In the genomic region with DNA sequence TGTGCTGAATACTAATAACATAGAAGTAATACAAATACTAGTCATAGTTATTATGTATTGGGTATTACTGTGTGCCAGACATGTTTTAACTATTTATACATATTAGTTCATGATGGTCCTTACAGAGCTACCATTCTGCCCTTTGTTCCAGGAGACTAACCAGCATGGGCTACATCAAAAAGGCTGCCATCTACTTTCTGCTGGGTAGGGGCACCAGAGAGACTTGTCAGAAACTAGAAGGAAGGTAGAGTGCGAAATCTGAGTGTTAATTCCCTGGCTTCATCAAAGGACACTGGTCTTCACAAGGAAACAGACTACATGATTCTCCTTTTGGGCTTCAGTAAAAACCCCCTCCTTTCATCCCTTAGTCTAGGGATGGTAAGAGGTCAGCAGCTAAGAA, we compare ENCODE assay signal across 32 cellular contexts.
"Had no signal": no experiment of that assay in that cellular context is flagged by ENCODE, and none has a peak within 500 bp of the region (broad histone marks: within the 10 kb centered on the region; RNA-seq: fewer than 3 reads in every experiment).

No MANE protein-coding gene starts in this region.

- H3K36me3 ChIP-seq: neutrophil, ovary, right lobe of liver, uterus, WERI-Rb-1 had no signal

- FAIRE-seq: bronchial epithelial cell, endometrium, frontal cortex had no signal

- H3K36me3 Mint-ChIP-seq: natural killer cell, type B pancreatic cell had no signal

- H3K27ac Mint-ChIP-seq: activated CD4-positive, alpha-beta memory T cell treated with anti-CD3 and anti-CD28 coated beads, Interleukin-2, amount 10 ng/mL, durations not matched to agents 7 days and 5 days; activated CD4-positive, alpha-beta T cell treated with anti-CD3 and anti-CD28 coated beads, Interleukin-2, amount 10 ng/mL, durations not matched to agents 7 days and 5 days; activated T-cell treated with anti-CD3 and anti-CD28 coated beads, Interleukin-2, amount 50 U/mL, for 24 hours; dendritic cell treated with granulocyte-macrophage colony-stimulating factor and Interleukin-4, amounts not matched to agents 40 ng/mL and 50 ng/mL, for 4 days; natural killer cell; progenitor cell of endocrine pancreas; T-helper 1 cell treated with Interleukin-12 subunit alpha and Interleukin-12 subunit beta and Interleukin-4 antibody, amounts not matched to agents 30 μg/mL and 1 μg/mL, for 36 hours; type B pancreatic cell had no signal

- DNase-seq: activated CD4-positive, alpha-beta memory T cell treated with anti-CD3 and anti-CD28 coated beads, Interleukin-2, amount 10 ng/mL, durations not matched to agents 7 days and 5 days; activated CD4-positive, alpha-beta T cell treated with anti-CD3 and anti-CD28 coated beads, Interleukin-2, amount 10 ng/mL, durations not matched to agents 7 days and 5 days; activated CD4-positive, CD25-positive, alpha-beta regulatory T cell treated with anti-CD3 and anti-CD28 coated beads, Interleukin-2, amount 50 U/mL, for 72 hours; activated CD8-positive, alpha-beta memory T cell treated with anti-CD3 and anti-CD28 coated beads, Interleukin-2, amount 50 U/mL, for 48 hours; activated gamma-delta T cell treated with Interleukin-2 at 50 U/mL for 16 hours; activated naive CD4-positive, alpha-beta T cell treated with anti-CD3 and anti-CD28 coated beads, Interleukin-2, amount 50 U/mL, for 16 hours; activated T-cell treated with anti-CD3 and anti-CD28 coated beads, Interleukin-2, amount 50 U/mL, for 24 hours; amniotic stem cell; effector CD4-positive, alpha-beta T cell; islet precursor cell; left colon; midbrain; natural killer cell; ovary; right lobe of liver; stimulated activated CD4-positive, alpha-beta T cell treated with anti-CD3 and anti-CD28 coated beads, Interleukin-12 subunit alpha, Interleukin-12 subunit beta, amount 100 ng/mL, for 4 hours; stimulated activated CD4-positive, alpha-beta T cell treated with anti-CD3 and anti-CD28 coated beads, Interleukin-4, amount 100 ng/mL, for 1 hour; stimulated activated naive CD8-positive, alpha-beta T cell treated with anti-CD3 and anti-CD28 coated beads, Interleukin-15, Interleukin-2, amounts not matched to agents 100 U/mL and 50 U/mL, for 24 hours; T1000; testis; uterus; WERI-Rb-1 had no signal

- H3K9me3 Mint-ChIP-seq: activated CD4-positive, alpha-beta T cell treated with anti-CD3 and anti-CD28 coated beads, Interleukin-2, amount 10 ng/mL, durations not matched to agents 7 days and 5 days; activated T-cell treated with anti-CD3 and anti-CD28 coated beads, Interleukin-2, amount 50 U/mL, for 24 hours; dendritic cell treated with granulocyte-macrophage colony-stimulating factor and Interleukin-4, amounts not matched to agents 40 ng/mL and 50 ng/mL, for 4 days; T-helper 1 cell treated with Interleukin-12 subunit alpha and Interleukin-12 subunit beta and Interleukin-4 antibody, amounts not matched to agents 30 μg/mL and 1 μg/mL, for 36 hours; type B pancreatic cell had no signal

- H3K9me3 ChIP-seq: neutrophil, ovary, right lobe of liver, testis, uterus had no signal

- H3K27ac ChIP-seq: neutrophil, ovary, right lobe of liver, skin epidermis, testis, uterus, WERI-Rb-1 had no signal

- H3K4me1 ChIP-seq: right lobe of liver, testis, uterus had no signal

- H3K4me3 ChIP-seq: ovary, right lobe of liver, skin epidermis, testis, uterus had no signal

- H3K27me3 Mint-ChIP-seq: activated CD4-positive, alpha-beta memory T cell treated with anti-CD3 and anti-CD28 coated beads, Interleukin-2, amount 10 ng/mL, durations not matched to agents 7 days and 5 days; activated CD4-positive, alpha-beta T cell treated with anti-CD3 and anti-CD28 coated beads, Interleukin-2, amount 10 ng/mL, durations not matched to agents 7 days and 5 days; activated T-cell treated with anti-CD3 and anti-CD28 coated beads, Interleukin-2, amount 50 U/mL, for 24 hours; central memory CD8-positive, alpha-beta T cell; dendritic cell treated with granulocyte-macrophage colony-stimulating factor and Interleukin-4, amounts not matched to agents 40 ng/mL and 50 ng/mL, for 4 days; progenitor cell of endocrine pancreas had no signal

- H3K4me3 Mint-ChIP-seq: activated CD4-positive, alpha-beta memory T cell treated with anti-CD3 and anti-CD28 coated beads, Interleukin-2, amount 10 ng/mL, durations not matched to agents 7 days and 5 days; activated CD4-positive, alpha-beta T cell treated with anti-CD3 and anti-CD28 coated beads, Interleukin-2, amount 10 ng/mL, durations not matched to agents 7 days and 5 days; activated T-cell treated with anti-CD3 and anti-CD28 coated beads, Interleukin-2, amount 50 U/mL, for 24 hours; central memory CD8-positive, alpha-beta T cell; dendritic cell treated with granulocyte-macrophage colony-stimulating factor and Interleukin-4, amounts not matched to agents 40 ng/mL and 50 ng/mL, for 4 days; natural killer cell; T-helper 1 cell treated with Interleukin-12 subunit alpha and Interleukin-12 subunit beta and Interleukin-4 antibody, amounts not matched to agents 30 μg/mL and 1 μg/mL, for 36 hours; type B pancreatic cell had no signal

- ATAC-seq: natural killer cell; right lobe of liver; stimulated activated naive CD8-positive, alpha-beta T cell treated with anti-CD3 and anti-CD28 coated beads, Interleukin-15, Interleukin-2, amounts not matched to agents 100 U/mL and 50 U/mL, for 24 hours had no signal

- H3K27me3 ChIP-seq: neutrophil, ovary, right lobe of liver, testis, uterus had no signal

- H3K4me1 Mint-ChIP-seq: activated CD4-positive, alpha-beta memory T cell treated with anti-CD3 and anti-CD28 coated beads, Interleukin-2, amount 10 ng/mL, durations not matched to agents 7 days and 5 days; activated CD4-positive, alpha-beta T cell treated with anti-CD3 and anti-CD28 coated beads, Interleukin-2, amount 10 ng/mL, durations not matched to agents 7 days and 5 days; central memory CD8-positive, alpha-beta T cell; natural killer cell had no signal
